12 cellular contexts compared by ENCODE assay signal in genomic region chr6:37554480-37554819, GRCh38. TPM values are rescaled to one million over a fixed set of nuclear protein-coding genes. Genes with fewer than 3 reads are reported as not detected.
DNase-seq lines count a peak whose midpoint lies in the region; ATAC-seq and TF ChIP-seq lines count a peak whose summit lies in the region.
"Had no signal": no experiment of that assay in that cellular context is flagged by ENCODE, and none has a peak within 500 bp of the region (broad histone marks: within the 10 kb centered on the region; RNA-seq: fewer than 3 reads in every experiment).

No MANE protein-coding gene starts in this region.

- H3K36me3 Mint-ChIP-seq in Calu3 (ENCODE audit: insufficient read depth, unreplicated experiment) (no peaks in the 10 kb centered on the region), neural progenitor cell (no peaks in the 10 kb centered on the region)
- no peaks in the 10 kb centered on the region for H3K36me3 Mint-ChIP-seq in activated naive CD8-positive, alpha-beta T cell treated with anti-CD3 and anti-CD28 coated beads, Interleukin-2, amount 50 U/mL, for 24 hours (ENCODE audit: low read depth)

- H3K27me3 ChIP-seq in neural progenitor cell (no peaks in the 10 kb centered on the region), dorsolateral prefrontal cortex (no peaks in the 10 kb centered on the region)

- H3K4me1 ChIP-seq in neural progenitor cell, result peaks cover 49% of the 10 kb centered on the region
- H3K4me1 ChIP-seq: transverse colon had no signal

- intact Hi-C loops in Calu3 (cut with micrococcal nuclease; ENCODE audit: unreplicated experiment) (no loop called here), dorsolateral prefrontal cortex (cut with DNase I) (no loop called here)

- CTCF ChIA-PET in Calu3 (lab: Charles Lee), result interaction anchor here (0.7 to 1.8 kb wide), 4 partner anchors 9 to 1119 kb away, joined by 3 to 15 read pairs (median 5); no protein-coding TSS in a partner anchor

- H3K27ac Mint-ChIP-seq in Calu3 (ENCODE audit: unreplicated experiment), result no peak overlapping the region
- peak overlapping the region; percentile 55 for H3K27ac Mint-ChIP-seq in activated naive CD8-positive, alpha-beta T cell treated with anti-CD3 and anti-CD28 coated beads, Interleukin-2, amount 50 U/mL, for 24 hours
- H3K27ac Mint-ChIP-seq in neural progenitor cell, result peak overlapping the region; percentile 3

- H3K27ac ChIP-seq in neural progenitor cell (no peak overlapping the region), dorsolateral prefrontal cortex (no peak overlapping the region)
- H3K27ac ChIP-seq: coronary artery, transverse colon had no signal

- H3K4me1 Mint-ChIP-seq in Calu3 (ENCODE audit: low read depth, unreplicated experiment), result peaks cover 37% of the 10 kb centered on the region
- peaks cover 53% of the 10 kb centered on the region for H3K4me1 Mint-ChIP-seq in activated naive CD8-positive, alpha-beta T cell treated with anti-CD3 and anti-CD28 coated beads, Interleukin-2, amount 50 U/mL, for 24 hours
- H3K4me1 Mint-ChIP-seq in neural progenitor cell, result peaks cover 93% of the 10 kb centered on the region

- TF ChIP-seq CTCF in Calu3 (IDR thresholded peaks at IDR 0.05; ENCODE audit: unreplicated experiment), result no peak
- no peak for TF ChIP-seq CTCF in neural progenitor cell (IDR thresholded peaks at IDR 0.05)
- TF ChIP-seq CTCF in dorsolateral prefrontal cortex (IDR thresholded peaks at IDR 0.05 in 54 of 56, conservative IDR thresholded peaks at IDR 0.05 in 2 of 56; ENCODE audit: low read depth in 1 of 56, partially characterized antibody in 56 of 56), result no peak

- H3K4me3 Mint-ChIP-seq in Calu3 (ENCODE audit: low read depth, unreplicated experiment) (peak overlapping the region; percentile 23), neural progenitor cell (peak overlapping the region; percentile 7)
- peak overlapping the region; percentile 28 for H3K4me3 Mint-ChIP-seq in activated naive CD8-positive, alpha-beta T cell treated with anti-CD3 and anti-CD28 coated beads, Interleukin-2, amount 50 U/mL, for 24 hours

- no peaks in the 10 kb centered on the region for H3K79me2 ChIP-seq in neural progenitor cell (ENCODE audit: low read depth)

- ATAC-seq in activated naive CD8-positive, alpha-beta T cell treated with anti-CD3 and anti-CD28 coated beads, Interleukin-2, amount 50 U/mL, for 24 hours, result peak; percentile 18
- no peak for ATAC-seq in GM21447 (IDR thresholded peaks at IDR 0.05; ENCODE audit: unreplicated experiment)
- no peak for ATAC-seq in GM21390 (IDR thresholded peaks at IDR 0.05; ENCODE audit: unreplicated experiment)

- no peaks in the 10 kb centered on the region for H3K9me3 ChIP-seq in neural progenitor cell (ENCODE audit: low read depth)
- H3K9me3 ChIP-seq: transverse colon had no signal

- no peak overlapping the region for H3K9ac ChIP-seq in neural progenitor cell

- H3K4me3 ChIP-seq in neural progenitor cell (no peak overlapping the region), dorsolateral prefrontal cortex (no peak overlapping the region)
- H3K4me3 ChIP-seq: coronary artery, transverse colon had no signal

- H3K36me3 ChIP-seq in neural progenitor cell, result no peaks in the 10 kb centered on the region
- H3K36me3 ChIP-seq: transverse colon had no signal

- H3K27me3 Mint-ChIP-seq in Calu3 (ENCODE audit: unreplicated experiment), result peaks cover 27% of the 10 kb centered on the region
- H3K27me3 Mint-ChIP-seq in activated naive CD8-positive, alpha-beta T cell treated with anti-CD3 and anti-CD28 coated beads, Interleukin-2, amount 50 U/mL, for 24 hours, result peaks cover 7% of the 10 kb centered on the region
- H3K27me3 Mint-ChIP-seq in neural progenitor cell (ENCODE audit: insufficient read depth, low read depth), result peaks cover 17% of the 10 kb centered on the region

- BruUV-seq in Calu3 (replicated peaks; lab: Mats Ljungman, UMichigan), result no TSS peak

- H4K20me1 ChIP-seq in neural progenitor cell (ENCODE audit: low read depth), result no peaks in the 10 kb centered on the region

- DNase-seq in Calu3 (peak; percentile 28), HK-2 (ENCODE audit: unreplicated experiment) (peak; percentile 59), neural progenitor cell (ENCODE audit: low spot score) (no peak), NCI-H345 treated with DMSO at 0.1 percent for 48 hours (lab: John Stamatoyannopoulos, UW; ENCODE audit: unreplicated experiment) (no peak), dorsolateral prefrontal cortex (no peak)
- DNase-seq in activated naive CD8-positive, alpha-beta T cell treated with anti-CD3 and anti-CD28 coated beads, Interleukin-2, amount 50 U/mL, for 24 hours, result no peak
- DNase-seq: activated effector memory CD4-positive, alpha-beta T cell treated with anti-CD3 and anti-CD28 coated beads, Interleukin-2, amount 50 U/mL, for 16 hours; SHP77 treated with DMSO at 0.1 percent for 48 hours; transverse colon had no signal

- peaks cover 14% of the 10 kb centered on the region for H3F3A ChIP-seq in neural progenitor cell (ENCODE audit: low read depth)

- no peak overlapping the region for H2AFZ ChIP-seq in neural progenitor cell (replicated peaks)

- peak overlapping the region; percentile 35 for H3K4me2 ChIP-seq in neural progenitor cell

- H3K9me3 Mint-ChIP-seq in Calu3 (ENCODE audit: low read depth, unreplicated experiment) (no peaks in the 10 kb centered on the region), neural progenitor cell (no peaks in the 10 kb centered on the region)
- no peaks in the 10 kb centered on the region for H3K9me3 Mint-ChIP-seq in activated naive CD8-positive, alpha-beta T cell treated with anti-CD3 and anti-CD28 coated beads, Interleukin-2, amount 50 U/mL, for 24 hours

RNA-seq across cellular contexts. Expression of gene CCDC167, which starts 54.8 kb away (rescaled TPM):
- 30.1 and 40.2 TPM in 2 replicates for total RNA-seq in Calu3 (2022)
- 30.4 and 56.5 TPM in 2 replicates for total RNA-seq in neural progenitor cell (ENCODE audit: low replicate concordance)
- total RNA-seq in dorsolateral prefrontal cortex, result 10 to 100 TPM in 114 of 120 experiments, 1 to 10 TPM in 6; 4.7 to 37.8 (median 16.6) TPM

Comparison
In these comparisons a context has a peak if more than half of its experiments do, and no peak if none do; other contexts are left out.
1. DNase-seq: peak in Calu3 (single experiment) and HK-2 (single experiment); none in activated naive CD8-positive, alpha-beta T cell treated with anti-CD3 and anti-CD28 coated beads, Interleukin-2, amount 50 U/mL, for 24 hours (single experiment), neural progenitor cell (single experiment), NCI-H345 treated with DMSO at 0.1 percent for 48 hours (single experiment) and dorsolateral prefrontal cortex (0 of 10).
2. Peak in every context shown above with its lines, with median percentiles within 50 percentile points of each other: H3K4me3 Mint-ChIP-seq.